ENCODE assay signal across 28 cellular contexts in genomic region chr12:955923-956322, GRCh38.
"Had no signal": no experiment of that assay in that cellular context is flagged by ENCODE, and none has a peak within 500 bp of the region (broad histone marks: within the 10 kb centered on the region; RNA-seq: fewer than 3 reads in every experiment).

No MANE protein-coding gene starts in this region.

- H3K4me2 ChIP-seq: neural progenitor cell had no signal

- H3K4me3 ChIP-seq: esophagus squamous epithelium, heart right ventricle, left lung, mucosa of descending colon, neural progenitor cell, psoas muscle, skin epidermis, spleen, testis, tibial artery had no signal

- H3K9me3 Mint-ChIP-seq: effector memory CD8-positive, alpha-beta T cell; mesothelial cell of epicardium; natural killer cell treated with Interleukin-12 subunit alpha and Interleukin-12 subunit beta and Interleukin-15 and Interleukin-18, amount 100 ng/mL, for 72 hours; neural progenitor cell; stimulated activated memory B cell treated with anti-CD40 and anti-IgM and Interleukin-4, amounts not matched to agents 10 μg/mL and 1 μg/mL and 100 μg/mL, for 72 hours; type B pancreatic cell had no signal

- ATAC-seq: effector memory CD8-positive, alpha-beta T cell; heart right ventricle; left cardiac atrium; left lung; mucosa of descending colon; natural killer cell treated with Interleukin-12 subunit alpha and Interleukin-12 subunit beta and Interleukin-15 and Interleukin-18, amount 100 ng/mL, for 72 hours; psoas muscle; right cardiac atrium; stimulated activated memory B cell treated with anti-CD40 and anti-IgM and Interleukin-4, amounts not matched to agents 10 μg/mL and 1 μg/mL and 100 μg/mL, for 72 hours; stimulated activated naive CD8-positive, alpha-beta T cell treated with anti-CD3 and anti-CD28 coated beads, Interleukin-15, Interleukin-2, amounts not matched to agents 100 U/mL and 50 U/mL, for 24 hours had no signal

- H3K4me3 Mint-ChIP-seq: effector memory CD8-positive, alpha-beta T cell; mesothelial cell of epicardium; naive B cell; natural killer cell treated with Interleukin-12 subunit alpha and Interleukin-12 subunit beta and Interleukin-15 and Interleukin-18, amount 100 ng/mL, for 72 hours; neural progenitor cell; stimulated activated memory B cell treated with anti-CD40 and anti-IgM and Interleukin-4, amounts not matched to agents 10 μg/mL and 1 μg/mL and 100 μg/mL, for 72 hours; type B pancreatic cell had no signal

- H3K4me1 Mint-ChIP-seq: mesothelial cell of epicardium had no signal

- H3K36me3 Mint-ChIP-seq: mesothelial cell of epicardium; naive B cell; natural killer cell treated with Interleukin-12 subunit alpha and Interleukin-12 subunit beta and Interleukin-15 and Interleukin-18, amount 100 ng/mL, for 72 hours; neural progenitor cell; stimulated activated memory B cell treated with anti-CD40 and anti-IgM and Interleukin-4, amounts not matched to agents 10 μg/mL and 1 μg/mL and 100 μg/mL, for 72 hours had no signal

- H3K27me3 ChIP-seq: esophagus squamous epithelium, heart right ventricle, left lung, neural progenitor cell, spleen, testis, tibial artery had no signal

- H2AFZ ChIP-seq: neural progenitor cell had no signal

- H3K27ac Mint-ChIP-seq: effector memory CD8-positive, alpha-beta T cell; mesothelial cell of epicardium; natural killer cell treated with Interleukin-12 subunit alpha and Interleukin-12 subunit beta and Interleukin-15 and Interleukin-18, amount 100 ng/mL, for 72 hours; neural progenitor cell; stimulated activated memory B cell treated with anti-CD40 and anti-IgM and Interleukin-4, amounts not matched to agents 10 μg/mL and 1 μg/mL and 100 μg/mL, for 72 hours; type B pancreatic cell had no signal

- H3K9me3 ChIP-seq: esophagus squamous epithelium, heart right ventricle, left lung, mucosa of descending colon, psoas muscle, spleen, testis, tibial artery had no signal

- H3K9ac ChIP-seq: neural progenitor cell had no signal

- H3K4me1 ChIP-seq: left lung, psoas muscle, testis had no signal

- H3K36me3 ChIP-seq: esophagus squamous epithelium, heart right ventricle, left lung, neural progenitor cell, spleen, tibial artery had no signal

- DNase-seq: cortex of kidney; effector memory CD8-positive, alpha-beta T cell; erythroblast; esophagus squamous epithelium; foreskin melanocyte; glutamatergic neuron; heart right ventricle; hippocampal formation; left cardiac atrium; left lung; mesenchymal stem cell; mucosa of descending colon; naive B cell; nucleus accumbens; psoas muscle; right cardiac atrium; spleen; stimulated activated CD4-positive, alpha-beta T cell treated with anti-CD3 and anti-CD28 coated beads, Interleukin-4, amount 100 ng/mL, for 4 hours; stimulated activated naive CD8-positive, alpha-beta T cell treated with anti-CD3 and anti-CD28 coated beads, Interleukin-15, Interleukin-2, amounts not matched to agents 100 U/mL and 50 U/mL, for 24 hours; substantia nigra; testis; tibial artery had no signal

- H3K27me3 Mint-ChIP-seq: effector memory CD8-positive, alpha-beta T cell; naive B cell; stimulated activated memory B cell treated with anti-CD40 and anti-IgM and Interleukin-4, amounts not matched to agents 10 μg/mL and 1 μg/mL and 100 μg/mL, for 72 hours; type B pancreatic cell had no signal

- H3K27ac ChIP-seq: esophagus squamous epithelium, heart right ventricle, left lung, neural progenitor cell, psoas muscle, skin epidermis, spleen, testis, tibial artery had no signal
